Comparison of ENCODE assay signal across 19 cellular contexts in the genomic region with DNA sequence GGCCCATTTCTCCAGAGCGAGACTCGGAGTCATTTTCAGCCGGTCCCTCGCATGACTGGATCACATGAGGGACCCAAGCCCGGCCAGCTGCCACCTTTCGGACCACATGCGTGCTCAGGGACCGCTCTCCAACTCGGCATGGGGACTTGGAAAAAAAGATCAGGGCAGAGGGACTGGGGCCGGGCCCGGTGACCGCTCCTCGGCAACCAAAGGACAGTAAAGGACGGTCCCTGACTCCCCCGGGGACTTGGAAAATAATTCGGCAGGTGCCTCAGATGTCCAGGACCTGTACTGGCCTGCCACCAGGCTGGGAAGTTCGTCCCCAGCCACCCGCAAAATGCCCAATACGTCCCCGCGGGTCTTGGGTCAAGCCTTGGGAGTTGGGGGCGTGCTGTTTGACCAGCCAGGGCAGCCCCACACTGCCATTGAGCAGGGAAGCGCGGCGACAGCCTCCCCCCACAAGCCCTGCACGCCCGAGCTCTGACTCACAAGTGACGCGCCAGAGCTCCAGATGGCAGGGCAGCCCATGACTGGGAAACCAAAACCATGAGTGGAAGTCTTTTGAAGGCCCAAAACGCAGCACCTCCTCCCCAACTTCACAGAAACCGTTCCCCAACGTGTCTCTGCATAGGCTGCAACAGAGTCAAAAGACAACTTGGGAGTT.
DNase-seq lines count a peak whose midpoint lies in the region; ATAC-seq, FAIRE-seq and TF ChIP-seq lines count a peak whose summit lies in the region.
"Had no signal": no experiment of that assay in that cellular context is flagged by ENCODE, and none has a peak within 500 bp of the region (broad histone marks: within the 10 kb centered on the region; RNA-seq: fewer than 3 reads in every experiment).

No MANE protein-coding gene starts in this region.

- DNase-seq in stimulated activated CD4-positive, alpha-beta T cell treated with anti-CD3 and anti-CD28 coated beads, Interleukin-15, amount 100 ng/mL, for 24 hours = peak; percentile 9
- DNase-seq in stimulated activated CD4-positive, alpha-beta T cell treated with anti-CD3 and anti-CD28 coated beads, Interleukin-2, amount 100 ng/mL, for 24 hours = no peak
- DNase-seq in MG63 = peak; percentile 39
- DNase-seq in K562 (ENCODE audit: extremely low read depth in 1 of 4, low spot score in 3 of 4) = no peak
- no peak for DNase-seq in NCI-H2081 (lab: John Stamatoyannopoulos, UW)
- no peak for DNase-seq in HuH-7.5 (ENCODE audit: low spot score)
- DNase-seq in activated effector memory CD4-positive, alpha-beta T cell treated with anti-CD3 and anti-CD28 coated beads, Interleukin-2, amount 50 U/mL, for 16 hours = no peak
- DNase-seq: activated T-cell treated with anti-CD3 and anti-CD28 coated beads, Interleukin-2, amount 50 U/mL, for 4 hours; effector CD8-positive, alpha-beta T cell; gastrocnemius medialis; kidney glomerular epithelial cell; right cardiac atrium; SHP77 had no signal

- CTCF ChIA-PET in K562 (lab: Yijun Ruan, JAX; ENCODE audit: low intra/inter-chr PET ratio) = no interaction called here

- ATAC-seq in K562 (no peak), HG03045 (IDR thresholded peaks at IDR 0.05; ENCODE audit: unreplicated experiment) (no peak)
- ATAC-seq: activated naive CD4-positive, alpha-beta T cell treated with anti-CD3 and anti-CD28 coated beads, Interleukin-2, amount 50 U/mL, for 72 hours; gastrocnemius medialis; HCT116; right cardiac atrium had no signal

- H3K27ac ChIP-seq in K562 (ENCODE audit: extremely low read depth, low read depth, low read length) = no peak overlapping the region
- H3K27ac ChIP-seq: BLaER1, esophagus muscularis mucosa, gastrocnemius medialis had no signal

- intact Hi-C loops in K562 (cut with micrococcal nuclease) = no loop called here

- 88% methylated on average over 10 of the region's 32 CpGs for whole genome bisulfite sequencing in K562 (ENCODE audit: insufficient coverage, low coverage, missing lambda C conversion rate)

- H3K79me2 ChIP-seq in K562 (ENCODE audit: control insufficient read depth, insufficient read depth, low read length) = no peaks in the 10 kb centered on the region

- H3K27me3 ChIP-seq in MG63 (no peaks in the 10 kb centered on the region), K562 (ENCODE audit: control insufficient read depth in 2 of 2, insufficient read depth in 2 of 2, low read length in 2 of 2) (no peaks in the 10 kb centered on the region)
- H3K27me3 ChIP-seq: BLaER1, esophagus muscularis mucosa, gastrocnemius medialis had no signal

- FAIRE-seq in K562 (lab: Jason Lieb, UNC) = no peak
- FAIRE-seq: G401.6 had no signal

- no peak overlapping the region for H3K9ac ChIP-seq in K562 (ENCODE audit: insufficient read depth in 1 of 2, low read depth in 2 of 2, low read length in 2 of 2)
- H3K9ac ChIP-seq: BLaER1 had no signal

- H3K9me1 ChIP-seq in K562 (ENCODE audit: control insufficient read depth, insufficient read depth, low read length) = no peaks in the 10 kb centered on the region

- H4K20me1 ChIP-seq in K562 (replicated peaks; ENCODE audit: control insufficient read depth, insufficient read depth, low read length) = no peaks in the 10 kb centered on the region
- H4K20me1 ChIP-seq: BLaER1 had no signal

- no TSS peak for BruUV-seq in K562 (replicated peaks; lab: Mats Ljungman, UMichigan)

- in situ Hi-C loops in K562 (cut with MboI) = no loop called here

- H2AFZ ChIP-seq in K562 (ENCODE audit: low read depth, low read length) = no peak overlapping the region

- POLR2A ChIA-PET in K562 (lab: Yijun Ruan, JAX) = no interaction called here

- H3K4me2 ChIP-seq in K562 (ENCODE audit: insufficient read depth, low read length) = no peak overlapping the region
- H3K4me2 ChIP-seq: BLaER1 had no signal

- no peak for TF ChIP-seq RAD21 in K562 (CRISPR knock-in tag; conservative IDR thresholded peaks at IDR 0.05 in 1 of 2, IDR thresholded peaks at IDR 0.05 in 1 of 2)

- H3K36me3 ChIP-seq in MG63 = peaks cover 25% of the 10 kb centered on the region
- no peaks in the 10 kb centered on the region for H3K36me3 ChIP-seq in K562 (ENCODE audit: control insufficient read depth, insufficient read depth, low read length)
- H3K36me3 ChIP-seq: esophagus muscularis mucosa, gastrocnemius medialis had no signal

- no peaks in the 10 kb centered on the region for H3K4me1 ChIP-seq in K562 (replicated peaks in 1 of 2; ENCODE audit: control insufficient read depth in 2 of 2, insufficient read depth in 2 of 2, low read length in 2 of 2)
- H3K4me1 ChIP-seq: BLaER1, esophagus muscularis mucosa, gastrocnemius medialis had no signal

- no peak for TF ChIP-seq CTCF in K562 (IDR thresholded peaks at IDR 0.05 in 2 of 3, conservative IDR thresholded peaks at IDR 0.05 in 1 of 3; ENCODE audit: insufficient read depth in 2 of 3, low read depth in 1 of 3, low read length in 3 of 3)

- H3K4me3 ChIP-seq in MG63 (no peak overlapping the region), K562 (no peak overlapping the region)
- H3K4me3 ChIP-seq: BLaER1, esophagus muscularis mucosa, gastrocnemius medialis had no signal

- TF ChIP-seq POLR2A in K562 (conservative IDR thresholded peaks at IDR 0.05) = no peak

- no peak for TF ChIP-seq EP300 in K562 (IDR thresholded peaks at IDR 0.05; ENCODE audit: low read length)

- no peaks in the 10 kb centered on the region for H3K9me3 ChIP-seq in MG63
- H3K9me3 ChIP-seq in K562 (replicated peaks; ENCODE audit: control insufficient read depth, insufficient read depth, low read depth, low read length) = no peaks in the 10 kb centered on the region; the same call in 1 of the 2 replicates
- H3K9me3 ChIP-seq: gastrocnemius medialis had no signal

TF ChIP-seq in K562, 482 proteins besides CTCF, POLR2A, EP300 and RAD21:
- TF ChIP-seq ZBTB9 (CRISPR knock-in tag; IDR thresholded peaks at IDR 0.05) = no peak
- 0 out of 2 replicates have a peak, but pooled peaks have one; percentile 9 for TF ChIP-seq POLR2G (IDR thresholded peaks at IDR 0.05; ENCODE audit: low read depth, low read length)
- TF ChIP-seq SIN3B (IDR thresholded peaks at IDR 0.05; ENCODE audit: low read depth) = no peak
TF ChIP-seq in K562: peak in this region for 1.

Comparison
In these comparisons a context has a peak if more than half of its experiments do, and no peak if none do; other contexts are left out.
1. DNase-seq: peak in stimulated activated CD4-positive, alpha-beta T cell treated with anti-CD3 and anti-CD28 coated beads, Interleukin-15, amount 100 ng/mL, for 24 hours (single experiment) and MG63 (single experiment); none in stimulated activated CD4-positive, alpha-beta T cell treated with anti-CD3 and anti-CD28 coated beads, Interleukin-2, amount 100 ng/mL, for 24 hours (0 of 2), K562 (0 of 4), NCI-H2081 (0 of 2), HuH-7.5 (single experiment) and activated effector memory CD4-positive, alpha-beta T cell treated with anti-CD3 and anti-CD28 coated beads, Interleukin-2, amount 50 U/mL, for 16 hours (single experiment).